In the genomic region with DNA sequence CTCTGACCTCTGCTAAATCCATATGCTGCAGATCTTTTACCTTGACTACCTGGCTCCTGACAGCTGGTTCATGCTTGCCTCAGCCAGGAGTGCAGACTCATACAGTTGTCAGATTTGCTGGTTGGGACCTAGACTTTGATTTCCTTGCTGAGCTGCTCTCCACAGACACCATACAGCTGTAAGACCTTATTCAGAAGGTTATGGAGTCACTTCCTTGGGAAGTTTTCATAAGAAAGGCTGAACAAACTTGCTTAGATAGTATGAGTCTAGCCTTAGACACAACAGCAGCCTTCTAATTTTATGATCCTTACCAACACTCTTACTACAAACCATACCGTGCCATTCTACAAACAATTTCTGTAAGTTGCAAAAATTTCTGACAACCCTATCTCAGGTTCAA, we compare ENCODE assay signal across 31 cellular contexts.
"Had no signal": no experiment of that assay in that cellular context is flagged by ENCODE, and none has a peak within 500 bp of the region (broad histone marks: within the 10 kb centered on the region; RNA-seq: fewer than 3 reads in every experiment).

No MANE protein-coding gene starts in this region.

- H3K36me3 ChIP-seq: ascending aorta, breast epithelium had no signal

- H3K4me3 Mint-ChIP-seq: activated CD4-positive, alpha-beta T cell treated with anti-CD3 and anti-CD28 coated beads for 36 hours; activated CD4-positive, alpha-beta T cell treated with anti-CD3 and anti-CD28 coated beads, Interleukin-2, amount 10 ng/mL, durations not matched to agents 7 days and 5 days; activated CD8-positive, alpha-beta T cell treated with anti-CD3 and anti-CD28 coated beads, Interleukin-2, amount 10 ng/mL, durations not matched to agents 7 days and 5 days; activated naive CD4-positive, alpha-beta T cell treated with anti-CD3 and anti-CD28 coated beads, Interleukin-2, amount 50 U/mL, for 24 hours; activated naive CD8-positive, alpha-beta T cell treated with anti-CD3 and anti-CD28 coated beads, Interleukin-2, amount 10 ng/mL, durations not matched to agents 7 days and 5 days; activated T-cell treated with anti-CD3 and anti-CD28 coated beads, Interleukin-2, amount 50 U/mL, for 24 hours; WTC11 had no signal

- H3K9ac ChIP-seq: KMS-11 had no signal

- H3K36me3 Mint-ChIP-seq: activated naive CD4-positive, alpha-beta T cell treated with anti-CD3 and anti-CD28 coated beads, Interleukin-2, amount 50 U/mL, for 24 hours; activated naive CD8-positive, alpha-beta T cell treated with anti-CD3 and anti-CD28 coated beads, Interleukin-2, amount 10 ng/mL, durations not matched to agents 7 days and 5 days; WTC11 had no signal

- ATAC-seq: activated CD4-positive, alpha-beta T cell treated with anti-CD3 and anti-CD28 coated beads for 36 hours; activated CD4-positive, CD25-positive, alpha-beta regulatory T cell treated with anti-CD3 and anti-CD28 coated beads, Interleukin-2, amount 50 U/mL, for 24 hours; activated CD8-positive, alpha-beta T cell treated with anti-CD3 and anti-CD28 coated beads, Interleukin-2, amount 10 ng/mL, durations not matched to agents 7 days and 5 days; body of pancreas; Right ventricle myocardium inferior; WTC11 had no signal

- H3K27ac Mint-ChIP-seq: activated CD4-positive, alpha-beta T cell treated with anti-CD3 and anti-CD28 coated beads for 36 hours; activated CD4-positive, alpha-beta T cell treated with anti-CD3 and anti-CD28 coated beads, Interleukin-2, amount 10 ng/mL, durations not matched to agents 7 days and 5 days; activated CD8-positive, alpha-beta T cell treated with anti-CD3 and anti-CD28 coated beads, Interleukin-2, amount 10 ng/mL, durations not matched to agents 7 days and 5 days; activated naive CD4-positive, alpha-beta T cell treated with anti-CD3 and anti-CD28 coated beads, Interleukin-2, amount 50 U/mL, for 24 hours; activated naive CD8-positive, alpha-beta T cell treated with anti-CD3 and anti-CD28 coated beads, Interleukin-2, amount 10 ng/mL, durations not matched to agents 7 days and 5 days; activated T-cell treated with anti-CD3 and anti-CD28 coated beads, Interleukin-2, amount 50 U/mL, for 24 hours; activated T-helper 2 cell treated with anti-CD3 and anti-CD28 coated beads, Interferon-gamma antibody, Interleukin-2, Interleukin-4, amounts not matched to agents 10 μg/mL and 5 μg/mL and 100 μg/mL, durations not matched to agents 14 hours and 24 hours and 36 hours; WTC11 had no signal

- H3K4me1 ChIP-seq: breast epithelium had no signal

- H3K9me3 ChIP-seq: ascending aorta, body of pancreas, breast epithelium had no signal

- FAIRE-seq: RCC 7860 had no signal

- H3K27me3 ChIP-seq: ascending aorta, body of pancreas, breast epithelium had no signal

- H3K4me2 ChIP-seq: KMS-11 had no signal

- DNase-seq: activated CD4-positive, alpha-beta T cell treated with anti-CD3 and anti-CD28 coated beads for 36 hours; activated CD4-positive, alpha-beta T cell treated with anti-CD3 and anti-CD28 coated beads, Interleukin-2, amount 10 ng/mL, durations not matched to agents 7 days and 5 days; activated CD4-positive, alpha-beta T cell treated with anti-CD3 and anti-CD28 coated beads, Interleukin-2, amount 50 U/mL, for 48 hours; activated CD8-positive, alpha-beta T cell treated with anti-CD3 and anti-CD28 coated beads, Interleukin-2, amount 10 ng/mL, durations not matched to agents 7 days and 5 days; activated gamma-delta T cell; activated naive CD4-positive, alpha-beta T cell treated with Interleukin-2 at 50 U/mL for 16 hours; activated naive CD8-positive, alpha-beta T cell treated with anti-CD3 and anti-CD28 coated beads, Interleukin-2, amount 10 ng/mL, durations not matched to agents 7 days and 5 days; activated T-cell treated with anti-CD3 and anti-CD28 coated beads, Interleukin-2, amount 50 U/mL, for 24 hours; amygdala; body of pancreas; central memory CD4-positive, alpha-beta T cell; NCI-H1105; NCI-H1417 treated with DMSO at 0.1 percent for 48 hours; NCI-H187 treated with DMSO at 0.1 percent for 48 hours; NCI-H2081; NCI-H345; NCI-H524 treated with DMSO at 0.1 percent for 48 hours; SIG-M5; SW 1271; T-helper 1 cell; T1000 had no signal

- H3K4me1 Mint-ChIP-seq: activated CD4-positive, alpha-beta T cell treated with anti-CD3 and anti-CD28 coated beads for 36 hours; activated CD4-positive, alpha-beta T cell treated with anti-CD3 and anti-CD28 coated beads, Interleukin-2, amount 10 ng/mL, durations not matched to agents 7 days and 5 days; activated naive CD4-positive, alpha-beta T cell treated with anti-CD3 and anti-CD28 coated beads, Interleukin-2, amount 50 U/mL, for 24 hours; activated naive CD8-positive, alpha-beta T cell treated with anti-CD3 and anti-CD28 coated beads, Interleukin-2, amount 10 ng/mL, durations not matched to agents 7 days and 5 days had no signal

- H3K27ac ChIP-seq: ascending aorta, breast epithelium, KMS-11, RWPE1 had no signal

- H3K4me3 ChIP-seq: ascending aorta, body of pancreas, breast epithelium had no signal
